Comparison of ENCODE assay signal across 11 cellular contexts in genomic region chr15:25684521-25685215, GRCh38.
A peak's percentile ranks its signal among the peaks of the same experiment; 100 is the strongest.
DNase-seq lines count a peak whose midpoint lies in the region; ATAC-seq lines count a peak whose summit lies in the region.
"Had no signal": no experiment of that assay in that cellular context is flagged by ENCODE, and none has a peak within 500 bp of the region (broad histone marks: within the 10 kb centered on the region; RNA-seq: fewer than 3 reads in every experiment).

No MANE protein-coding gene starts in this region.

- DNase-seq in GM04504 (ENCODE audit: low read depth): peak; percentile 70
- DNase-seq in caudate nucleus (lab: John Stamatoyannopoulos, UW): peak in 39 of 61 donors; percentile 11 to 89 (median 43)
- peak; percentile 35 for DNase-seq in smooth muscle cell of the brain vasculature (ENCODE audit: low read depth, low spot score)
- DNase-seq in activated T-cell treated with anti-CD3 and anti-CD28 coated beads, Interleukin-2, amount 50 U/mL, for 1 hour: no peak
- DNase-seq in T-helper 9 cell: no peak
- DNase-seq: activated CD4-positive, alpha-beta T cell treated with anti-CD3 and anti-CD28 coated beads for 1 hour; NCI-H1092 had no signal

- ATAC-seq in HG02840 (IDR thresholded peaks at IDR 0.05; ENCODE audit: low FRiP score, unreplicated experiment) (no peak), HG03342 (IDR thresholded peaks at IDR 0.05; ENCODE audit: unreplicated experiment) (no peak)
- ATAC-seq: Panc1 had no signal

- no peaks in the 10 kb centered on the region for H3K27me3 ChIP-seq in layer of hippocampus (ENCODE audit: control insufficient read depth, insufficient read depth, low read length)

- H3K27ac ChIP-seq in caudate nucleus (ENCODE audit: low read depth, low read length) (peak overlapping the region; percentile 84), layer of hippocampus (ENCODE audit: low read depth, low read length) (peak overlapping the region; percentile 46)

Comparison
In these comparisons a context has a peak if more than half of its experiments do, and no peak if none do; other contexts are left out.
1. DNase-seq: peak in GM04504 (single experiment), caudate nucleus (39 of 61) and smooth muscle cell of the brain vasculature (single experiment); none in activated T-cell treated with anti-CD3 and anti-CD28 coated beads, Interleukin-2, amount 50 U/mL, for 1 hour (single experiment) and T-helper 9 cell (single experiment).